8 cellular contexts compared by ENCODE assay signal in the genomic region with DNA sequence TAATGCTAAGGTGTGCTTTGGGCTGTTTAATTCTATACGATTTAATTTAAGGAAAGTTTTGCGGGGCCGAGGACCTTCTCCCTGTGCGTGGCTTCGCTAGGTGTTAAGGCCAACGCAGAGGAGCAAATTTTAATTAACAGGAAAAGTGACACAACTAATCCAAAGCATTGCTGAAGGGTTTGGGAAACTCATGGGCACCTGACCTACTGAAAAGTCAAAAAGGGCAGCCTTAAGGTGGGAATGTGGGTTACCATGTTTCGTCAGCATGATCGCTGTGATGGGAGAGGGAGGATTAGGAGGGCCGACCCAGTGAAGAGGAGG. TPM values are rescaled to one million over a fixed set of nuclear protein-coding genes. Genes with fewer than 3 reads are reported as not detected.
A peak's percentile ranks its signal among the peaks of the same experiment; 100 is the strongest.
DNase-seq lines count a peak whose midpoint lies in the region; ATAC-seq, FAIRE-seq and TF ChIP-seq lines count a peak whose summit lies in the region.

No MANE protein-coding gene starts in this region.

- H3K27me3 ChIP-seq in SK-N-SH (ENCODE audit: insufficient read depth) = no peaks in the 10 kb centered on the region

- ATAC-seq in GM21447 (IDR thresholded peaks at IDR 0.05; ENCODE audit: unreplicated experiment) = peak; percentile 13
- no peak for ATAC-seq in esophagus mucosa

- no peak for DNase-seq in SK-N-SH
- no peak for DNase-seq in fibroblast of pulmonary artery (ENCODE audit: low read depth)
- peak; percentile 38 for DNase-seq in retinal pigment epithelial cell (ENCODE audit: low read depth)
- no peak for DNase-seq in GM13976 (ENCODE audit: low spot score)
- no peak for DNase-seq in RKO (ENCODE audit: low spot score)
- no peak for DNase-seq in GM12891 (ENCODE audit: insufficient read length, low spot score)

- peak overlapping the region; percentile 62 for H3K9ac ChIP-seq in SK-N-SH

- WGBS in SK-N-SH (ENCODE audit: low lambda C conversion rate) = 50% methylated on average over 9 of the region's 9 CpGs

- H3K4me2 ChIP-seq in SK-N-SH = peak overlapping the region; percentile 80

- no peaks in the 10 kb centered on the region for H4K20me1 ChIP-seq in SK-N-SH (ENCODE audit: insufficient read depth)

- no peak for FAIRE-seq in GM12891 (lab: Jason Lieb, UNC)

- CTCF ChIA-PET in SK-N-SH (lab: Yijun Ruan, JAX) = interaction anchor here (1.1 to 1.2 kb wide), 2 partner anchors 11 to 38 kb away, joined by 4 to 5 read pairs; partner anchors contain the start of gene SRF

- H3K9me2 ChIP-seq in SK-N-SH = no peaks in the 10 kb centered on the region

- peak overlapping the region; percentile 56 to 84; a peak in 3 of 4 replicates for H3K27ac ChIP-seq in SK-N-SH (ENCODE audit: low read depth in 2 of 2, low read length in 1 of 2)

- peaks cover 8% of the 10 kb centered on the region for H3F3A ChIP-seq in SK-N-SH (replicated peaks; ENCODE audit: insufficient read depth)

- H3K9me3 ChIP-seq in SK-N-SH = no peaks in the 10 kb centered on the region

- peaks cover 4 to 19% of the 10 kb centered on the region in 2 experiments; a peak in 2 of 4 replicates for H3K4me1 ChIP-seq in SK-N-SH (ENCODE audit: control insufficient read depth in 1 of 2, insufficient read depth in 2 of 2, low read depth in 1 of 2, low read length in 1 of 2)

- TF ChIP-seq CTCF in SK-N-SH (IDR thresholded peaks at IDR 0.05) (no peak), fibroblast of pulmonary artery (IDR thresholded peaks at IDR 0.05; ENCODE audit: low read length, missing control alignments) (no peak), retinal pigment epithelial cell (conservative IDR thresholded peaks at IDR 0.05; ENCODE audit: low read depth, low read length) (no peak), GM13976 (IDR thresholded peaks at IDR 0.05; ENCODE audit: borderline replicate concordance, control extremely low read depth, extremely low read depth, insufficient read depth, missing control alignments) (no peak)

- in situ Hi-C loops in GM13976 (cut with MboI; ENCODE audit: low sequenced_read_pairs, unreplicated experiment) = no loop called here

- peak overlapping the region; percentile 56 to 72 for H3K4me3 ChIP-seq in SK-N-SH (ENCODE audit: low read depth in 2 of 2, low read length in 1 of 2)
- H3K4me3 ChIP-seq in fibroblast of pulmonary artery (replicated peaks; ENCODE audit: low read depth, low read length) = peak overlapping the region; percentile 84
- H3K4me3 ChIP-seq in retinal pigment epithelial cell (ENCODE audit: low read length) = peak overlapping the region; percentile 87

- no peak for TF ChIP-seq RAD21 in SK-N-SH (IDR thresholded peaks at IDR 0.05; ENCODE audit: low read length)

- H3K79me2 ChIP-seq in SK-N-SH (ENCODE audit: insufficient read depth) = peaks cover 30% of the 10 kb centered on the region; the same call in 1 of the 2 replicates

- H2AFZ ChIP-seq in SK-N-SH (ENCODE audit: low read depth) = peak overlapping the region; percentile 88; the same call in 1 of the 2 replicates

- peaks cover 22 to 59% of the 10 kb centered on the region in 2 experiments for H3K36me3 ChIP-seq in SK-N-SH (replicated peaks in 1 of 2; ENCODE audit: control insufficient read depth in 1 of 2, insufficient read depth in 2 of 2, low read length in 1 of 2)

- TF ChIP-seq POLR2A in GM12891 (IDR thresholded peaks at IDR 0.05; ENCODE audit: low read depth, low read length) = no peak

- TF ChIP-seq EP300 in SK-N-SH (IDR thresholded peaks at IDR 0.05; ENCODE audit: borderline replicate concordance in 1 of 2, low read depth in 1 of 2, low read length in 1 of 2) = no peak

- POLR2A ChIA-PET in SK-N-SH (lab: Yijun Ruan, JAX) = interaction anchor here (0.6 to 1.3 kb wide), 5 partner anchors 10 to 187 kb away, joined by 3 to 4 read pairs (median 3); partner anchors contain the start of gene DNPH1

TF ChIP-seq in SK-N-SH, 30 proteins besides CTCF, POLR2A, EP300 and RAD21:
- TF ChIP-seq JUND (IDR thresholded peaks at IDR 0.05) (no peak), CHD2 (IDR thresholded peaks at IDR 0.05; ENCODE audit: low read length, partially characterized antibody) (no peak), USF1 (IDR thresholded peaks at IDR 0.05; ENCODE audit: borderline replicate concordance, low read depth) (no peak), TEAD4 (IDR thresholded peaks at IDR 0.05; ENCODE audit: borderline replicate concordance, insufficient read depth) (no peak), YY1 (IDR thresholded peaks at IDR 0.05; ENCODE audit: low read depth) (no peak)

TF ChIP-seq in GM12891, 5 proteins besides CTCF, POLR2A, EP300 and RAD21:
- TF ChIP-seq TAF1 (IDR thresholded peaks at IDR 0.05; ENCODE audit: low read depth, low read length) = no peak
- no peak for TF ChIP-seq SPI1 (IDR thresholded peaks at IDR 0.05; ENCODE audit: low read depth, low read length)
- no peak for TF ChIP-seq PAX5 (IDR thresholded peaks at IDR 0.05; ENCODE audit: insufficient read depth, low read length, severe bottlenecking)
- TF ChIP-seq POLR2AphosphoS5 (IDR thresholded peaks at IDR 0.05; ENCODE audit: low read depth, low read length) = no peak
- no peak for TF ChIP-seq POU2F2 (IDR thresholded peaks at IDR 0.05; ENCODE audit: low read depth, low read length)
TF ChIP-seq in GM12891: peak in this region for 0.

RNA-seq across cellular contexts. Expression of gene CUL9, which starts 0.4 kb away (rescaled TPM):
- polyA plus RNA-seq in SK-N-SH (2012; rRNA removed) = 36.8 and 37.7 TPM in 2 replicates
- 13.6 and 15.6 TPM in 2 replicates for polyA plus RNA-seq in SK-N-SH (2012; cell fraction: cytosol; rRNA removed)
- 241 and 294 TPM in 2 replicates for polyA plus RNA-seq in SK-N-SH (2012; cell fraction: nucleus; rRNA removed)
- 23.6 TPM for total RNA-seq in esophagus mucosa
- 28.3 TPM for polyA plus RNA-seq in GM12891 (2012; ENCODE audit: low read depth, missing spikeins)

RNA-seq across cellular contexts. Expression of gene SRF, which starts 10.5 kb away (rescaled TPM):
- 31.7 and 33.8 TPM in 2 replicates for polyA plus RNA-seq in SK-N-SH (2012; rRNA removed)
- 19.6 and 25.8 TPM in 2 replicates for polyA plus RNA-seq in SK-N-SH (2012; cell fraction: cytosol; rRNA removed)
- 31.2 and 32.7 TPM in 2 replicates for polyA plus RNA-seq in SK-N-SH (2012; cell fraction: nucleus; rRNA removed)
- total RNA-seq in esophagus mucosa = 19.3 TPM
- polyA plus RNA-seq in GM12891 (2012; ENCODE audit: low read depth, missing spikeins) = 31.1 TPM

RNA-seq across cellular contexts. Expression of gene DNPH1, which starts 47.7 kb away (rescaled TPM):
- polyA plus RNA-seq in SK-N-SH (2012; rRNA removed) = 263 and 287 TPM in 2 replicates
- 156 and 218 TPM in 2 replicates for polyA plus RNA-seq in SK-N-SH (2012; cell fraction: cytosol; rRNA removed)
- 107 and 171 TPM in 2 replicates for polyA plus RNA-seq in SK-N-SH (2012; cell fraction: nucleus; rRNA removed)
- 40.2 TPM for total RNA-seq in esophagus mucosa
- polyA plus RNA-seq in GM12891 (2012; ENCODE audit: low read depth, missing spikeins) = 113 TPM
